ENCODE assay signal across 23 cellular contexts in genomic region chr6:145036848-145037567, GRCh38.
DNase-seq lines count a peak whose midpoint lies in the region; ATAC-seq, FAIRE-seq and TF ChIP-seq lines count a peak whose summit lies in the region.
"Had no signal": no experiment of that assay in that cellular context is flagged by ENCODE, and none has a peak within 500 bp of the region (broad histone marks: within the 10 kb centered on the region; RNA-seq: fewer than 3 reads in every experiment).

No MANE protein-coding gene starts in this region.

- no peaks in the 10 kb centered on the region for H3K4me1 ChIP-seq in left lung
- H3K4me1 ChIP-seq in suprapubic skin, result no peaks in the 10 kb centered on the region
- H3K4me1 ChIP-seq: upper lobe of right lung had no signal

- no peaks in the 10 kb centered on the region for H3K4me1 Mint-ChIP-seq in activated CD4-positive, alpha-beta T cell treated with anti-CD3 and anti-CD28 coated beads, Interleukin-2, amount 10 ng/mL, durations not matched to agents 7 days and 5 days
- H3K4me1 Mint-ChIP-seq: activated CD4-positive, alpha-beta T cell treated with anti-CD3 and anti-CD28 coated beads, Interleukin-2, amount 10 ng/mL, durations not matched to agents 24 days and 14 days; brain had no signal

- H3K27me3 ChIP-seq in MG63 (no peaks in the 10 kb centered on the region), bronchial epithelial cell (ENCODE audit: control insufficient read depth, insufficient read depth, low read length) (no peaks in the 10 kb centered on the region), left lung (no peaks in the 10 kb centered on the region), suprapubic skin (no peaks in the 10 kb centered on the region)
- H3K27me3 ChIP-seq: upper lobe of right lung had no signal

- no peak overlapping the region for H3K27ac Mint-ChIP-seq in activated CD4-positive, alpha-beta T cell treated with anti-CD3 and anti-CD28 coated beads, Interleukin-2, amount 10 ng/mL, durations not matched to agents 7 days and 5 days
- H3K27ac Mint-ChIP-seq: activated CD4-positive, alpha-beta T cell treated with anti-CD3 and anti-CD28 coated beads, Interleukin-2, amount 10 ng/mL, durations not matched to agents 24 days and 14 days; brain; natural killer cell treated with Interleukin-12 subunit alpha and Interleukin-12 subunit beta and Interleukin-15 and Interleukin-18, amount 100 ng/mL, for 72 hours; progenitor cell of endocrine pancreas had no signal

- H3K9me3 ChIP-seq in MG63, result no peaks in the 10 kb centered on the region; the same call in 1 of the 2 replicates
- H3K9me3 ChIP-seq in left lung, result no peaks in the 10 kb centered on the region
- H3K9me3 ChIP-seq in suprapubic skin, result no peaks in the 10 kb centered on the region
- H3K9me3 ChIP-seq: upper lobe of right lung had no signal

- H3K27me3 Mint-ChIP-seq in activated CD4-positive, alpha-beta T cell treated with anti-CD3 and anti-CD28 coated beads, Interleukin-2, amount 10 ng/mL, durations not matched to agents 7 days and 5 days, result peaks cover 7% of the 10 kb centered on the region
- H3K27me3 Mint-ChIP-seq: progenitor cell of endocrine pancreas had no signal

- H3K36me3 ChIP-seq in MG63 (no peaks in the 10 kb centered on the region), bronchial epithelial cell (ENCODE audit: control insufficient read depth, insufficient read depth, low read length) (no peaks in the 10 kb centered on the region), left lung (no peaks in the 10 kb centered on the region), suprapubic skin (no peaks in the 10 kb centered on the region)
- H3K36me3 ChIP-seq: upper lobe of right lung had no signal

- no peak overlapping the region for H3K4me3 Mint-ChIP-seq in activated CD4-positive, alpha-beta T cell treated with anti-CD3 and anti-CD28 coated beads, Interleukin-2, amount 10 ng/mL, durations not matched to agents 7 days and 5 days
- H3K4me3 Mint-ChIP-seq: activated CD4-positive, alpha-beta T cell treated with anti-CD3 and anti-CD28 coated beads, Interleukin-2, amount 10 ng/mL, durations not matched to agents 24 days and 14 days; brain; natural killer cell treated with Interleukin-12 subunit alpha and Interleukin-12 subunit beta and Interleukin-15 and Interleukin-18, amount 100 ng/mL, for 72 hours had no signal

- POLR2A ChIA-PET in activated CD4-positive, alpha-beta T cell treated with anti-CD3 and anti-CD28 coated beads, Interleukin-2, amount 10 ng/mL, durations not matched to agents 7 days and 5 days (lab: Charles Lee), result no interaction called here

- intact Hi-C loops in left lung (cut with DNase I), result no loop called here

- CTCF ChIA-PET in activated CD4-positive, alpha-beta T cell treated with anti-CD3 and anti-CD28 coated beads, Interleukin-2, amount 10 ng/mL, durations not matched to agents 7 days and 5 days (lab: Charles Lee), result no interaction called here

- WGBS in suprapubic skin, result 68% methylated on average over 3 of the region's 3 CpGs

- TF ChIP-seq EP300 in suprapubic skin (IDR thresholded peaks at IDR 0.05), result no peak

- no peaks in the 10 kb centered on the region for H3K9me3 Mint-ChIP-seq in activated CD4-positive, alpha-beta T cell treated with anti-CD3 and anti-CD28 coated beads, Interleukin-2, amount 10 ng/mL, durations not matched to agents 7 days and 5 days
- H3K9me3 Mint-ChIP-seq: activated CD4-positive, alpha-beta T cell treated with anti-CD3 and anti-CD28 coated beads, Interleukin-2, amount 10 ng/mL, durations not matched to agents 24 days and 14 days; natural killer cell treated with Interleukin-12 subunit alpha and Interleukin-12 subunit beta and Interleukin-15 and Interleukin-18, amount 100 ng/mL, for 72 hours had no signal

- TF ChIP-seq CTCF in bronchial epithelial cell (IDR thresholded peaks at IDR 0.05; ENCODE audit: insufficient read depth, low read length, severe bottlenecking), result no peak
- no peak for TF ChIP-seq CTCF in left lung (IDR thresholded peaks at IDR 0.05)
- TF ChIP-seq CTCF in suprapubic skin (IDR thresholded peaks at IDR 0.05), result no peak

- TF ChIP-seq POLR2A in suprapubic skin (IDR thresholded peaks at IDR 0.05), result no peak

- H3K36me3 Mint-ChIP-seq in activated CD4-positive, alpha-beta T cell treated with anti-CD3 and anti-CD28 coated beads, Interleukin-2, amount 10 ng/mL, durations not matched to agents 7 days and 5 days (ENCODE audit: low read depth), result no peaks in the 10 kb centered on the region
- H3K36me3 Mint-ChIP-seq: brain; natural killer cell treated with Interleukin-12 subunit alpha and Interleukin-12 subunit beta and Interleukin-15 and Interleukin-18, amount 100 ng/mL, for 72 hours had no signal

- H3K4me3 ChIP-seq in MG63, result no peak overlapping the region
- H3K4me3 ChIP-seq in bronchial epithelial cell (ENCODE audit: low read depth, low read length), result no peak overlapping the region
- H3K4me3 ChIP-seq in left lung, result no peak overlapping the region
- H3K4me3 ChIP-seq in suprapubic skin, result no peak overlapping the region
- H3K4me3 ChIP-seq: SK-N-MC, upper lobe of right lung had no signal

- ATAC-seq in left lung, result peak; percentile 35
- ATAC-seq in GM21825 (IDR thresholded peaks at IDR 0.05; ENCODE audit: unreplicated experiment), result no peak
- ATAC-seq: natural killer cell treated with Interleukin-12 subunit alpha and Interleukin-12 subunit beta and Interleukin-15 and Interleukin-18, amount 100 ng/mL, for 72 hours; upper lobe of right lung had no signal

- peak; percentile 39 for DNase-seq in DMS53 (lab: John Stamatoyannopoulos, UW)
- DNase-seq in DMS53 treated with DMSO at 0.1 percent for 48 hours (lab: John Stamatoyannopoulos, UW; ENCODE audit: unreplicated experiment), result no peak
- DNase-seq in MG63, result peak; percentile 9
- DNase-seq in bronchial epithelial cell (ENCODE audit: low read depth), result peak; percentile 43
- no peak for DNase-seq in left lung
- DNase-seq in suprapubic skin (ENCODE audit: low spot score in 2 of 2), result no peak
- no peak for DNase-seq in activated CD4-positive, alpha-beta T cell treated with anti-CD3 and anti-CD28 coated beads, Interleukin-2, amount 10 ng/mL, durations not matched to agents 7 days and 5 days
- DNase-seq: activated CD4-positive, alpha-beta T cell treated with anti-CD3 and anti-CD28 coated beads, Interleukin-2, amount 10 ng/mL, durations not matched to agents 24 days and 14 days; activated naive CD4-positive, alpha-beta T cell treated with anti-CD3 and anti-CD28 coated beads, Interleukin-2, amount 50 U/mL, for 16 hours; activated T-cell treated with anti-CD3 and anti-CD28 coated beads for 4 hours; DMS79; NCI-H1092 treated with DMSO at 0.1 percent for 48 hours; stimulated activated CD4-positive, alpha-beta T cell treated with anti-CD3 and anti-CD28 coated beads, Interleukin-12 subunit alpha, Interleukin-12 subunit beta, amount 100 ng/mL, for 4 hours; stimulated activated naive CD4-positive, alpha-beta T cell treated with Interleukin-2 at 50 U/mL for 16 hours; upper lobe of right lung had no signal

- H3K27ac ChIP-seq in left lung (no peak overlapping the region), suprapubic skin (no peak overlapping the region)
- H3K27ac ChIP-seq: 22Rv1, C4-2B, SK-N-MC, upper lobe of right lung had no signal

- no peak for FAIRE-seq in bronchial epithelial cell (lab: Jason Lieb, UNC)
- FAIRE-seq: GM19239 had no signal

Comparison
In these comparisons a context has a peak if more than half of its experiments do, and no peak if none do; other contexts are left out.
1. DNase-seq: peak in DMS53 (single experiment), MG63 (single experiment) and bronchial epithelial cell (single experiment); none in DMS53 treated with DMSO at 0.1 percent for 48 hours (single experiment), left lung (0 of 2), suprapubic skin (0 of 2) and activated CD4-positive, alpha-beta T cell treated with anti-CD3 and anti-CD28 coated beads, Interleukin-2, amount 10 ng/mL, durations not matched to agents 7 days and 5 days (single experiment).